Comparison of ENCODE assay signal across 1 cellular context in the genomic region with DNA sequence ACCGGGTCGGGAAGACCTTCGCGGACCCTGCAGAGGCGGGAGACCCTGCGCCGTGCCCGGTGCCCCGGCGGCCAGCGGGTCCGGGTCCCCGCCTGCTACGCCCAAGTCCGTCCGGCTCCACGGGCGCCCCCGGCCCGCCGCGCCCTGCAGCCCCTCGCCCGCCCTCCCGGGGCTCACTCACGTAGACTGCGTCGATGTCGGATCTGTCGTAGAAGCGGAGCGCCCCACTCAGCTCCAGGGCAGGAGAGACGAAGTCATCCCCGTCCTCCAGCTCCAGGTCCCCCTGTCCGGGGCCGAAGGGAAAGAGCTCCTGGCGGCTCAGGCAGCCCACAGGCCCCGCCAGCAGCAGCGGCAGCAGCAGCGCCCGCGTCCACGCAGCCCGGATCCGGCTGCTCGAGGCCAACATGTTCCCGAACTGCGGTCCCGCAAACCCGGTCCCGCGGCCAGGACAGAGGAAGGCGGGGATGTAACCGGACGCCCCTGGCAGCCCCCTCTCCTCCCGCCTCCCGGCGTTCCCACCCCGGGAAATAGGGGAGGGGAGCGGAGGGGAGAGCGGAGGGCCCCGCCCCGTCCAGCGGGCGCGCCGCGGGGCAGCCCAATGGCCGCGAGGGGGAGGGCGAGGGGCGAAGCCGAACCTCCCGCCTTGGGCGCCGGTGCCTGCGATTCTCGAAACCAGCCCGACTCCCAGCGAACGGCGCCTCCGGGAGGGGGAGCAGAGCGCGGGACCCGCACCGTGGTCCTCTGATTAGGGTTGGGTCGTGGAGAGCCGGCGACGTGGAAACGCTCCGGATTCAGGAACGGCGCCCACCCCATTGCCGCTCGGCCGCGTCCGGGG.
TF ChIP-seq lines count a peak whose summit lies in the region.

A gene with protein sequence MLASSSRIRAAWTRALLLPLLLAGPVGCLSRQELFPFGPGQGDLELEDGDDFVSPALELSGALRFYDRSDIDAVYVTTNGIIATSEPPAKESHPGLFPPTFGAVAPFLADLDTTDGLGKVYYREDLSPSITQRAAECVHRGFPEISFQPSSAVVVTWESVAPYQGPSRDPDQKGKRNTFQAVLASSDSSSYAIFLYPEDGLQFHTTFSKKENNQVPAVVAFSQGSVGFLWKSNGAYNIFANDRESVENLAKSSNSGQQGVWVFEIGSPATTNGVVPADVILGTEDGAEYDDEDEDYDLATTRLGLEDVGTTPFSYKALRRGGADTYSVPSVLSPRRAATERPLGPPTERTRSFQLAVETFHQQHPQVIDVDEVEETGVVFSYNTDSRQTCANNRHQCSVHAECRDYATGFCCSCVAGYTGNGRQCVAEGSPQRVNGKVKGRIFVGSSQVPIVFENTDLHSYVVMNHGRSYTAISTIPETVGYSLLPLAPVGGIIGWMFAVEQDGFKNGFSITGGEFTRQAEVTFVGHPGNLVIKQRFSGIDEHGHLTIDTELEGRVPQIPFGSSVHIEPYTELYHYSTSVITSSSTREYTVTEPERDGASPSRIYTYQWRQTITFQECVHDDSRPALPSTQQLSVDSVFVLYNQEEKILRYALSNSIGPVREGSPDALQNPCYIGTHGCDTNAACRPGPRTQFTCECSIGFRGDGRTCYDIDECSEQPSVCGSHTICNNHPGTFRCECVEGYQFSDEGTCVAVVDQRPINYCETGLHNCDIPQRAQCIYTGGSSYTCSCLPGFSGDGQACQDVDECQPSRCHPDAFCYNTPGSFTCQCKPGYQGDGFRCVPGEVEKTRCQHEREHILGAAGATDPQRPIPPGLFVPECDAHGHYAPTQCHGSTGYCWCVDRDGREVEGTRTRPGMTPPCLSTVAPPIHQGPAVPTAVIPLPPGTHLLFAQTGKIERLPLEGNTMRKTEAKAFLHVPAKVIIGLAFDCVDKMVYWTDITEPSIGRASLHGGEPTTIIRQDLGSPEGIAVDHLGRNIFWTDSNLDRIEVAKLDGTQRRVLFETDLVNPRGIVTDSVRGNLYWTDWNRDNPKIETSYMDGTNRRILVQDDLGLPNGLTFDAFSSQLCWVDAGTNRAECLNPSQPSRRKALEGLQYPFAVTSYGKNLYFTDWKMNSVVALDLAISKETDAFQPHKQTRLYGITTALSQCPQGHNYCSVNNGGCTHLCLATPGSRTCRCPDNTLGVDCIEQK (minus strand): TSS at position 417 of the 835 bp plus-strand sequence. CDS start 11 bp downstream, at position 406.

TF ChIP-seq in HepG2, 621 proteins besides CTCF, POLR2A, EP300 and RAD21 (continued from another document and continues in another):
- TF ChIP-seq, protein P1, sequence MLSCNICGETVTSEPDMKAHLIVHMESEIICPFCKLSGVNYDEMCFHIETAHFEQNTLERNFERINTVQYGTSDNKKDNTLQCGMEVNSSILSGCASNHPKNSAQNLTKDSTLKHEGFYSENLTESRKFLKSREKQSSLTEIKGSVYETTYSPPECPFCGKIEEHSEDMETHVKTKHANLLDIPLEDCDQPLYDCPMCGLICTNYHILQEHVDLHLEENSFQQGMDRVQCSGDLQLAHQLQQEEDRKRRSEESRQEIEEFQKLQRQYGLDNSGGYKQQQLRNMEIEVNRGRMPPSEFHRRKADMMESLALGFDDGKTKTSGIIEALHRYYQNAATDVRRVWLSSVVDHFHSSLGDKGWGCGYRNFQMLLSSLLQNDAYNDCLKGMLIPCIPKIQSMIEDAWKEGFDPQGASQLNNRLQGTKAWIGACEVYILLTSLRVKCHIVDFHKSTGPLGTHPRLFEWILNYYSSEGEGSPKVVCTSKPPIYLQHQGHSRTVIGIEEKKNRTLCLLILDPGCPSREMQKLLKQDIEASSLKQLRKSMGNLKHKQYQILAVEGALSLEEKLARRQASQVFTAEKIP (CRISPR knock-in tag; IDR thresholded peaks at IDR 0.05; ENCODE audit: borderline replicate concordance), result no peak
- TF ChIP-seq, protein P2, sequence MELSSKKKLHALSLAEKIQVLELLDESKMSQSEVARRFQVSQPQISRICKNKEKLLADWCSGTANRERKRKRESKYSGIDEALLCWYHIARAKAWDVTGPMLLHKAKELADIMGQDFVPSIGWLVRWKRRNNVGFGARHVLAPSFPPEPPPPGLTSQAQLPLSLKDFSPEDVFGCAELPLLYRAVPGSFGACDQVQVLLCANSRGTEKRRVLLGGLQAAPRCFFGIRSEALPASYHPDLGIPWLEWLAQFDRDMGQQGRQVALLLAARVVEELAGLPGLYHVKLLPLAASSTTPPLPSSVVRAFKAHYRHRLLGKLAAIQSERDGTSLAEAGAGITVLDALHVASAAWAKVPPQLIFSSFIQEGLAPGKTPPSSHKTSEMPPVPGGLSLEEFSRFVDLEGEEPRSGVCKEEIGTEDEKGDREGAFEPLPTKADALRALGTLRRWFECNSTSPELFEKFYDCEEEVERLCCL (CRISPR knock-in tag; IDR thresholded peaks at IDR 0.05; ENCODE audit: borderline replicate concordance), result no peak
- TF ChIP-seq KDM5B (CRISPR knock-in tag; IDR thresholded peaks at IDR 0.05; ENCODE audit: borderline replicate concordance) (peak; percentile 62; the same call in 1 of the 2 replicates), ELF3 (CRISPR knock-in tag; IDR thresholded peaks at IDR 0.05) (peak; percentile 51; the same call in 1 of the 2 replicates), ZNF44 (CRISPR knock-in tag; IDR thresholded peaks at IDR 0.05) (no peak), ZNF260 (CRISPR knock-in tag; IDR thresholded peaks at IDR 0.05; ENCODE audit: borderline replicate concordance, low read depth) (no peak), KLF16 (CRISPR knock-in tag; IDR thresholded peaks at IDR 0.05) (peak in 1 of 2 experiments; percentile 70; a peak in 1 of 4 replicates), MED8 (CRISPR knock-in tag; IDR thresholded peaks at IDR 0.05; ENCODE audit: insufficient replicate concordance) (peak; percentile 65), FOXK1 (CRISPR knock-in tag; IDR thresholded peaks at IDR 0.05; ENCODE audit: borderline replicate concordance, low read depth) (no peak; the same call in 1 of the 2 replicates), CBX1 (IDR thresholded peaks at IDR 0.05; ENCODE audit: low read depth) (peak; percentile 47), SMAD3 (CRISPR knock-in tag; IDR thresholded peaks at IDR 0.05) (no peak), THAP11 (CRISPR knock-in tag; IDR thresholded peaks at IDR 0.05) (peak; percentile 58; the same call in 1 of the 2 replicates), ZNF652 (CRISPR knock-in tag; IDR thresholded peaks at IDR 0.05; ENCODE audit: borderline replicate concordance, low read depth) (no peak), ZMYM4 (CRISPR knock-in tag; IDR thresholded peaks at IDR 0.05) (peak; percentile 60; the same call in 1 of the 2 replicates), BHLHE40 (IDR thresholded peaks at IDR 0.05; ENCODE audit: low read length) (no peak), ZNF34 (CRISPR knock-in tag; IDR thresholded peaks at IDR 0.05; ENCODE audit: borderline replicate concordance) (no peak), CREM (IDR thresholded peaks at IDR 0.05) (no peak), CREM (CRISPR knock-in tag; IDR thresholded peaks at IDR 0.05) (no peak), NFATC3 (CRISPR knock-in tag; IDR thresholded peaks at IDR 0.05) (0 out of 2 replicates have a peak, but pooled peaks have one; percentile 47), SALL1 (CRISPR knock-in tag; IDR thresholded peaks at IDR 0.05) (peak; percentile 84), ZNF432 (CRISPR knock-in tag; IDR thresholded peaks at IDR 0.05; ENCODE audit: borderline replicate concordance) (no peak), ZNF180 (CRISPR knock-in tag; IDR thresholded peaks at IDR 0.05; ENCODE audit: borderline replicate concordance, low read depth) (no peak; the same call in 1 of the 2 replicates), JUN (CRISPR knock-in tag; IDR thresholded peaks at IDR 0.05) (no peak), ZNF317 (CRISPR knock-in tag; IDR thresholded peaks at IDR 0.05) (no peak; the same call in 1 of the 2 replicates), ZNF709 (CRISPR knock-in tag; IDR thresholded peaks at IDR 0.05) (no peak), WIZ (CRISPR knock-in tag; IDR thresholded peaks at IDR 0.05) (peak; percentile 81; the same call in 1 of the 2 replicates), NR2F2 (IDR thresholded peaks at IDR 0.05; ENCODE audit: borderline replicate concordance, low read depth) (no peak; the same call in 1 of the 2 replicates), BCLAF1 (IDR thresholded peaks at IDR 0.05) (no peak), MLLT10 (CRISPR knock-in tag; IDR thresholded peaks at IDR 0.05) (no peak)
- TF ChIP-seq, protein P3, sequence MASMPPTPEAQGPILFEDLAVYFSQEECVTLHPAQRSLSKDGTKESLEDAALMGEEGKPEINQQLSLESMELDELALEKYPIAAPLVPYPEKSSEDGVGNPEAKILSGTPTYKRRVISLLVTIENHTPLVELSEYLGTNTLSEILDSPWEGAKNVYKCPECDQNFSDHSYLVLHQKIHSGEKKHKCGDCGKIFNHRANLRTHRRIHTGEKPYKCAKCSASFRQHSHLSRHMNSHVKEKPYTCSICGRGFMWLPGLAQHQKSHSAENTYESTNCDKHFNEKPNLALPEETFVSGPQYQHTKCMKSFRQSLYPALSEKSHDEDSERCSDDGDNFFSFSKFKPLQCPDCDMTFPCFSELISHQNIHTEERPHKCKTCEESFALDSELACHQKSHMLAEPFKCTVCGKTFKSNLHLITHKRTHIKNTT (CRISPR knock-in tag; IDR thresholded peaks at IDR 0.05), result no peak
- TF ChIP-seq, protein P4, sequence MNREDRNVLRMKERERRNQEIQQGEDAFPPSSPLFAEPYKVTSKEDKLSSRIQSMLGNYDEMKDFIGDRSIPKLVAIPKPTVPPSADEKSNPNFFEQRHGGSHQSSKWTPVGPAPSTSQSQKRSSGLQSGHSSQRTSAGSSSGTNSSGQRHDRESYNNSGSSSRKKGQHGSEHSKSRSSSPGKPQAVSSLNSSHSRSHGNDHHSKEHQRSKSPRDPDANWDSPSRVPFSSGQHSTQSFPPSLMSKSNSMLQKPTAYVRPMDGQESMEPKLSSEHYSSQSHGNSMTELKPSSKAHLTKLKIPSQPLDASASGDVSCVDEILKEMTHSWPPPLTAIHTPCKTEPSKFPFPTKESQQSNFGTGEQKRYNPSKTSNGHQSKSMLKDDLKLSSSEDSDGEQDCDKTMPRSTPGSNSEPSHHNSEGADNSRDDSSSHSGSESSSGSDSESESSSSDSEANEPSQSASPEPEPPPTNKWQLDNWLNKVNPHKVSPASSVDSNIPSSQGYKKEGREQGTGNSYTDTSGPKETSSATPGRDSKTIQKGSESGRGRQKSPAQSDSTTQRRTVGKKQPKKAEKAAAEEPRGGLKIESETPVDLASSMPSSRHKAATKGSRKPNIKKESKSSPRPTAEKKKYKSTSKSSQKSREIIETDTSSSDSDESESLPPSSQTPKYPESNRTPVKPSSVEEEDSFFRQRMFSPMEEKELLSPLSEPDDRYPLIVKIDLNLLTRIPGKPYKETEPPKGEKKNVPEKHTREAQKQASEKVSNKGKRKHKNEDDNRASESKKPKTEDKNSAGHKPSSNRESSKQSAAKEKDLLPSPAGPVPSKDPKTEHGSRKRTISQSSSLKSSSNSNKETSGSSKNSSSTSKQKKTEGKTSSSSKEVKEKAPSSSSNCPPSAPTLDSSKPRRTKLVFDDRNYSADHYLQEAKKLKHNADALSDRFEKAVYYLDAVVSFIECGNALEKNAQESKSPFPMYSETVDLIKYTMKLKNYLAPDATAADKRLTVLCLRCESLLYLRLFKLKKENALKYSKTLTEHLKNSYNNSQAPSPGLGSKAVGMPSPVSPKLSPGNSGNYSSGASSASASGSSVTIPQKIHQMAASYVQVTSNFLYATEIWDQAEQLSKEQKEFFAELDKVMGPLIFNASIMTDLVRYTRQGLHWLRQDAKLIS (CRISPR knock-in tag; IDR thresholded peaks at IDR 0.05), result no peak
- TF ChIP-seq, protein P5, sequence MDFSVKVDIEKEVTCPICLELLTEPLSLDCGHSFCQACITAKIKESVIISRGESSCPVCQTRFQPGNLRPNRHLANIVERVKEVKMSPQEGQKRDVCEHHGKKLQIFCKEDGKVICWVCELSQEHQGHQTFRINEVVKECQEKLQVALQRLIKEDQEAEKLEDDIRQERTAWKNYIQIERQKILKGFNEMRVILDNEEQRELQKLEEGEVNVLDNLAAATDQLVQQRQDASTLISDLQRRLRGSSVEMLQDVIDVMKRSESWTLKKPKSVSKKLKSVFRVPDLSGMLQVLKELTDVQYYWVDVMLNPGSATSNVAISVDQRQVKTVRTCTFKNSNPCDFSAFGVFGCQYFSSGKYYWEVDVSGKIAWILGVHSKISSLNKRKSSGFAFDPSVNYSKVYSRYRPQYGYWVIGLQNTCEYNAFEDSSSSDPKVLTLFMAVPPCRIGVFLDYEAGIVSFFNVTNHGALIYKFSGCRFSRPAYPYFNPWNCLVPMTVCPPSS (IDR thresholded peaks at IDR 0.05), result no peak
- TF ChIP-seq, protein P6, sequence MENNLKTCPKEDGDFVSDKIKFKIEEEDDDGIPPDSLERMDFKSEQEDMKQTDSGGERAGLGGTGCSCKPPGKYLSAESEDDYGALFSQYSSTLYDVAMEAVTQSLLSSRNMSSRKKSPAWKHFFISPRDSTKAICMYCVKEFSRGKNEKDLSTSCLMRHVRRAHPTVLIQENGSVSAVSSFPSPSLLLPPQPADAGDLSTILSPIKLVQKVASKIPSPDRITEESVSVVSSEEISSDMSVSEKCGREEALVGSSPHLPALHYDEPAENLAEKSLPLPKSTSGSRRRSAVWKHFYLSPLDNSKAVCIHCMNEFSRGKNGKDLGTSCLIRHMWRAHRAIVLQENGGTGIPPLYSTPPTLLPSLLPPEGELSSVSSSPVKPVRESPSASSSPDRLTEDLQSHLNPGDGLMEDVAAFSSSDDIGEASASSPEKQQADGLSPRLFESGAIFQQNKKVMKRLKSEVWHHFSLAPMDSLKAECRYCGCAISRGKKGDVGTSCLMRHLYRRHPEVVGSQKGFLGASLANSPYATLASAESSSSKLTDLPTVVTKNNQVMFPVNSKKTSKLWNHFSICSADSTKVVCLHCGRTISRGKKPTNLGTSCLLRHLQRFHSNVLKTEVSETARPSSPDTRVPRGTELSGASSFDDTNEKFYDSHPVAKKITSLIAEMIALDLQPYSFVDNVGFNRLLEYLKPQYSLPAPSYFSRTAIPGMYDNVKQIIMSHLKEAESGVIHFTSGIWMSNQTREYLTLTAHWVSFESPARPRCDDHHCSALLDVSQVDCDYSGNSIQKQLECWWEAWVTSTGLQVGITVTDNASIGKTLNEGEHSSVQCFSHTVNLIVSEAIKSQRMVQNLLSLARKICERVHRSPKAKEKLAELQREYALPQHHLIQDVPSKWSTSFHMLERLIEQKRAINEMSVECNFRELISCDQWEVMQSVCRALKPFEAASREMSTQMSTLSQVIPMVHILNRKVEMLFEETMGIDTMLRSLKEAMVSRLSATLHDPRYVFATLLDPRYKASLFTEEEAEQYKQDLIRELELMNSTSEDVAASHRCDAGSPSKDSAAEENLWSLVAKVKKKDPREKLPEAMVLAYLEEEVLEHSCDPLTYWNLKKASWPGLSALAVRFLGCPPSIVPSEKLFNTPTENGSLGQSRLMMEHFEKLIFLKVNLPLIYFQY (CRISPR knock-in tag; IDR thresholded peaks at IDR 0.05; ENCODE audit: borderline replicate concordance), result no peak; the same call in 1 of the 2 replicates
